8 cellular contexts compared by ENCODE assay signal in the genomic region with DNA sequence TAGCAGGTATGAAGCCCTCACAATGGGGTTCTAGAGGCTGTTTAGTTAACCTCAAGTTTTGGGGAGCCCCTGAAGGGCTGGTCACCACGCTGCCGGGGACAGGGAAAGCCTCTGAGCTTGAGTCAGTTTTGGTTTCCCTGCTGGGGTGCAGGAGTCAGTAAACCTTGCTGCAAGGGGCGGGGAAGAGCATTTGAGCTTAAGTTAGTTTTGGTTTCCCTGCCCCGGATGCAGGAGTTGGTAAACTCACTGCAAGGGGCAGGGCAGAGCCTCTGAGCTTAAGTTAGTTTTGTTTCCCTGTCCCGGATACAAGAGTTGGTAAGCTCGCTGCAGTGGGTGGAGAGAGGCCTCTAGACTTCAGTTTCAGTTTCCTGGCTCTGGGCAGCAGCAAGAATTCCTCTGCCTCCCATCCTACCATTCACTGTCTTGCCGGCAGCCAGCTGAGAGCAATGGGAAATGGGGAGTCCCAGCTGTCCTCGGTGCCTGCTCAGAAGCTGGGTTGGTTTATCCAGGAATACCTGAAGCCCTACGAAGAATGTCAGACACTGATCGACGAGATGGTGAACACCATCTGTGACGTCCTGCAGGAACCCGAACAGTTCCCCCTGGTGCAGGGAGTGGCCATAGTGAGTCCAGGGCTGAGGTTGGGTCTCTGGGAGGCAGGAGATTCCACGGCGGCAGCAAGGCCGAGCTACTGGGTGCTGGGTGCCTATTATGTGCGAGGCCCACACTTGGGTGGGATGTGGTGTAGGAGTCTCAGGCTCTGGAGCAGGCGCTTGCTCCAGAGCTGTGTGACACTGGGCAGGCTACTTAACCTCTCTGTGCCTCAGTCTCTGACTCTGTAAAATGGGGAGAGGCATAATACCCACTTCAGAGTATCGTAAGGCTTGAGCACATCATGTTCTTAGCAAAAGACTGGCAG. TPM values are rescaled to one million over a fixed set of nuclear protein-coding genes. Genes with fewer than 3 reads are reported as not detected.
DNase-seq lines count a peak whose midpoint lies in the region; ATAC-seq and TF ChIP-seq lines count a peak whose summit lies in the region.

OAS2 (plus strand) TSS at position 357 of the 919 bp plus-strand sequence; CDS start at position 447, 90 bp downstream.

- H4K20me1 ChIP-seq in osteoblast (ENCODE audit: insufficient read depth, low read length), result no peaks in the 10 kb centered on the region

- intact Hi-C loops in thyroid gland (cut with DNase I), result no loop called here

- peak within 1 kb of the TSS; percentile 100 for H3K27ac Mint-ChIP-seq in activated CD8-positive, alpha-beta memory T cell treated with anti-CD3 and anti-CD28 coated beads, Interleukin-2, amount 10 ng/mL, durations not matched to agents 7 days and 5 days

- H3K4me2 ChIP-seq in osteoblast (ENCODE audit: insufficient read depth, low read length), result peak within 1 kb of the TSS; percentile 98

- H3K9me3 ChIP-seq in esophagus (ENCODE audit: control insufficient read depth in 2 of 2, insufficient read depth in 1 of 2, low read depth in 1 of 2, low read length in 1 of 2) (no peaks in the 10 kb centered on the region), osteoblast (ENCODE audit: low read depth, low read length) (no peaks in the 10 kb centered on the region), thyroid gland (no peaks in the 10 kb centered on the region)

- H3K36me3 Mint-ChIP-seq in activated CD8-positive, alpha-beta memory T cell treated with anti-CD3 and anti-CD28 coated beads, Interleukin-2, amount 10 ng/mL, durations not matched to agents 7 days and 5 days, result peaks cover 63% of the 10 kb centered on the region

- CTCF ChIA-PET in activated CD8-positive, alpha-beta memory T cell treated with anti-CD3 and anti-CD28 coated beads, Interleukin-2, amount 10 ng/mL, durations not matched to agents 7 days and 5 days (lab: Charles Lee), result interaction anchor here (1.0 to 6.9 kb wide), 9 partner anchors 10 to 78 kb away, joined by 3 to 67 read pairs (median 10); partner anchors contain the start of genes OAS1 and OAS3

- H3K36me3 ChIP-seq in esophagus (ENCODE audit: control insufficient read depth in 2 of 2, insufficient read depth in 2 of 2, low read length in 1 of 2) (no peaks in the 10 kb centered on the region), osteoblast (ENCODE audit: insufficient read depth, low read length) (no peaks in the 10 kb centered on the region), thyroid gland (no peaks in the 10 kb centered on the region), H7 (replicated peaks; ENCODE audit: control insufficient read depth, insufficient read depth, low read length) (no peaks in the 10 kb centered on the region)

- H3K27ac ChIP-seq in esophagus (ENCODE audit: low read depth in 2 of 2, low read length in 1 of 2) (peak within 1 kb of the TSS; percentile 91 to 97), osteoblast (ENCODE audit: low read depth, low read length) (peak within 1 kb of the TSS; percentile 65), thyroid gland (peak within 1 kb of the TSS; percentile 52 to 74 (median 63))

- H3K27me3 Mint-ChIP-seq in activated CD8-positive, alpha-beta memory T cell treated with anti-CD3 and anti-CD28 coated beads, Interleukin-2, amount 10 ng/mL, durations not matched to agents 7 days and 5 days, result no peaks in the 10 kb centered on the region

- peak within 1 kb of the TSS; percentile 52 to 61 for H3K4me3 ChIP-seq in esophagus (ENCODE audit: low read depth in 1 of 2, low read length in 2 of 2)
- H3K4me3 ChIP-seq in osteoblast (ENCODE audit: insufficient read depth, low read length), result peak within 1 kb of the TSS; percentile 75
- H3K4me3 ChIP-seq in thyroid gland (replicated peaks in 1 of 3), result peak within 1 kb of the TSS in 2 of 3 donors; percentile 0 to 22
- H3K4me3 ChIP-seq in H7 (ENCODE audit: insufficient read depth, low read depth, low read length), result no peak within 1 kb of the TSS

- peaks cover 5% of the 10 kb centered on the region for H3K9me3 Mint-ChIP-seq in activated CD8-positive, alpha-beta memory T cell treated with anti-CD3 and anti-CD28 coated beads, Interleukin-2, amount 10 ng/mL, durations not matched to agents 7 days and 5 days (ENCODE audit: low read depth)

- no peaks in the 10 kb centered on the region for H3K27me3 ChIP-seq in esophagus (ENCODE audit: control insufficient read depth in 1 of 2, insufficient read depth in 2 of 2, low read length in 2 of 2)
- no peaks in the 10 kb centered on the region for H3K27me3 ChIP-seq in osteoblast (ENCODE audit: insufficient read depth, low read length)
- no peaks in the 10 kb centered on the region for H3K27me3 ChIP-seq in thyroid gland
- no peaks in the 10 kb centered on the region for H3K27me3 ChIP-seq in H7 (ENCODE audit: control insufficient read depth, insufficient read depth, low read length)

- H3K4me1 Mint-ChIP-seq in activated CD8-positive, alpha-beta memory T cell treated with anti-CD3 and anti-CD28 coated beads, Interleukin-2, amount 10 ng/mL, durations not matched to agents 7 days and 5 days, result peaks cover 52% of the 10 kb centered on the region

- ATAC-seq in GM21529 (IDR thresholded peaks at IDR 0.05; ENCODE audit: unreplicated experiment), result peak; percentile 88
- peak; percentile 92 for ATAC-seq in activated CD8-positive, alpha-beta memory T cell treated with anti-CD3 and anti-CD28 coated beads, Interleukin-2, amount 10 ng/mL, durations not matched to agents 7 days and 5 days

- H3K79me2 ChIP-seq in osteoblast (ENCODE audit: insufficient read depth, low read length), result no peaks in the 10 kb centered on the region

- TF ChIP-seq CTCF in osteoblast (IDR thresholded peaks at IDR 0.05; ENCODE audit: extremely low read depth, low read depth, low read length) (no peak), thyroid gland (IDR thresholded peaks at IDR 0.05) (no peak)

- peak within 1 kb of the TSS; percentile 100 for H2AFZ ChIP-seq in osteoblast (ENCODE audit: low read length)

- H3K4me1 ChIP-seq in esophagus (ENCODE audit: control insufficient read depth in 2 of 2, insufficient read depth in 2 of 2, low read length in 1 of 2) (peaks cover 0 to 3% of the 10 kb centered on the region in 2 donors), osteoblast (ENCODE audit: insufficient read depth, low read length) (peaks cover 6% of the 10 kb centered on the region), thyroid gland (peaks cover 5 to 8% of the 10 kb centered on the region in 2 donors)

- 13 to 19% methylated on average over 19 of the region's 19 CpGs for WGBS in esophagus, 2 donors
- WGBS in thyroid gland, 2 donors, result 40 to 48% methylated on average over 19 of the region's 19 CpGs

- TF ChIP-seq POLR2A in thyroid gland (IDR thresholded peaks at IDR 0.05), result peak in 1 of 2 donors; percentile 23

- peak within 1 kb of the TSS; percentile 89 for H3K4me3 Mint-ChIP-seq in activated CD8-positive, alpha-beta memory T cell treated with anti-CD3 and anti-CD28 coated beads, Interleukin-2, amount 10 ng/mL, durations not matched to agents 7 days and 5 days

- peak; percentile 76 for DNase-seq in Daoy (ENCODE audit: low read depth)
- peak; percentile 66 for DNase-seq in LoVo (ENCODE audit: low spot score)
- DNase-seq in activated CD8-positive, alpha-beta memory T cell treated with anti-CD3 and anti-CD28 coated beads, Interleukin-2, amount 10 ng/mL, durations not matched to agents 7 days and 5 days, result peak; percentile 96
- DNase-seq in osteoblast (ENCODE audit: insufficient read length, low spot score, missing footprints), result peak; percentile 83
- DNase-seq in thyroid gland, result peak; percentile 32 to 55
- no peak for DNase-seq in H7

RNA-seq across cellular contexts. Expression of gene OAS2, which starts in this region (rescaled TPM):
- total RNA-seq in Daoy (2014; rRNA removed; shearing (Covaris generic)), result 3.9 and 5.1 TPM in 2 replicates
- 100 to 1,000 TPM; 276 to 383 TPM for total RNA-seq in activated CD8-positive, alpha-beta memory T cell treated with anti-CD3 and anti-CD28 coated beads, Interleukin-2, amount 10 ng/mL, durations not matched to agents 7 days and 5 days
- 10 to 100 TPM in 1 of 2 donors, 1 to 10 TPM in 1; 6.6 to 10.8 TPM for polyA plus RNA-seq in esophagus
- total RNA-seq in osteoblast (8.3 and 18.1 TPM in 2 replicates), thyroid gland (1 to 10 TPM; 2.7 to 9.1 (median 6.0) TPM)
- total RNA-seq in H7 (2014; rRNA removed; shearing (Covaris generic)), result not detected in 2 replicates

Comparison
In these comparisons a context has a peak if more than half of its experiments do, and no peak if none do; other contexts are left out.
1. RNA of gene OAS2 (total RNA-seq): 276 to 383 TPM in activated CD8-positive, alpha-beta memory T cell treated with anti-CD3 and anti-CD28 coated beads, Interleukin-2, amount 10 ng/mL, durations not matched to agents 7 days and 5 days; 8.3 to 18.1 TPM in osteoblast, 2.7 to 9.1 TPM in thyroid gland, 3.9 to 5.1 TPM in Daoy and not detected in H7; every median in the first group is over 10 times any median in the second.
2. Peak in every context shown above with its lines, with median percentiles within 50 percentile points of each other: H3K27ac ChIP-seq.